ENCODE assay signal across 1 cellular context in genomic region chrX:21374994-21375794, GRCh38.
TF ChIP-seq lines count a peak whose summit lies in the region.

No MANE protein-coding gene starts in this region.

TF ChIP-seq in WTC11, 78 proteins besides CTCF, POLR2A, EP300 and RAD21 (continued from another document):
- TF ChIP-seq STAT6 (CRISPR knock-in tag; conservative IDR thresholded peaks at IDR 0.05; ENCODE audit: low read depth) (no peak), FOXP1 (CRISPR knock-in tag; IDR thresholded peaks at IDR 0.05; ENCODE audit: borderline replicate concordance) (no peak), JAZF1 (CRISPR knock-in tag; IDR thresholded peaks at IDR 0.05) (no peak)
